Comparison of ENCODE assay signal across 1 cellular context in genomic region chr9:37806271-37806670, GRCh38.
TF ChIP-seq lines count a peak whose summit lies in the region.

No MANE protein-coding gene starts in this region.

TF ChIP-seq in GM23338, 12 proteins besides CTCF, POLR2A, EP300 and RAD21 (continued from another document):
- TF ChIP-seq ZNF462 (CRISPR knock-in tag; IDR thresholded peaks at IDR 0.05) (no peak), ETS1 (IDR thresholded peaks at IDR 0.05) (no peak), POLR2AphosphoS5 (IDR thresholded peaks at IDR 0.05; ENCODE audit: low read depth) (no peak), REST (IDR thresholded peaks at IDR 0.05; ENCODE audit: unreplicated experiment) (no peak), EZH2phosphoT487 (IDR thresholded peaks at IDR 0.05; ENCODE audit: unreplicated experiment) (no peak)
